In genomic region chr11:92861641-92862040, GRCh38 we compare ENCODE assay signal across 21 cellular contexts.
DNase-seq lines count a peak whose midpoint lies in the region; ATAC-seq and TF ChIP-seq lines count a peak whose summit lies in the region.
"Had no signal": no experiment of that assay in that cellular context is flagged by ENCODE, and none has a peak within 500 bp of the region (broad histone marks: within the 10 kb centered on the region; RNA-seq: fewer than 3 reads in every experiment).

No MANE protein-coding gene starts in this region.

- no peaks in the 10 kb centered on the region for H3F3A ChIP-seq in Loucy (ENCODE audit: low read depth)

- H3K36me3 ChIP-seq in Loucy (ENCODE audit: insufficient read depth, low read length), result no peaks in the 10 kb centered on the region
- no peaks in the 10 kb centered on the region for H3K36me3 ChIP-seq in prostate gland
- H3K36me3 ChIP-seq: adrenal gland had no signal

- no peaks in the 10 kb centered on the region for H3K9me2 ChIP-seq in Loucy (replicated peaks; ENCODE audit: low read depth, low read length)

- H3K4me1 ChIP-seq in Loucy (ENCODE audit: insufficient read depth, low read length, poor library complexity, severe bottlenecking) (no peaks in the 10 kb centered on the region), prostate gland (replicated peaks) (no peaks in the 10 kb centered on the region)
- H3K4me1 ChIP-seq: adrenal gland, parathyroid adenoma, testis had no signal

- H3K4me1 Mint-ChIP-seq in chondrocyte (ENCODE audit: low read depth), result peaks cover 52% of the 10 kb centered on the region
- H3K4me1 Mint-ChIP-seq in neural crest cell, result peaks cover 24% of the 10 kb centered on the region
- H3K4me1 Mint-ChIP-seq: activated CD4-positive, alpha-beta memory T cell treated with anti-CD3 and anti-CD28 coated beads, Interleukin-2, amount 10 ng/mL, durations not matched to agents 7 days and 5 days; CD4-positive, alpha-beta memory T cell; naive B cell; stimulated activated naive B cell treated with anti-CD40 and anti-IgM and Interleukin-4, amounts not matched to agents 10 μg/mL and 1 μg/mL and 100 μg/mL, for 72 hours had no signal

- H3K36me3 Mint-ChIP-seq in chondrocyte (ENCODE audit: low read depth) (no peaks in the 10 kb centered on the region), neural crest cell (ENCODE audit: low read depth) (peaks cover 3% of the 10 kb centered on the region)
- H3K36me3 Mint-ChIP-seq: CD4-positive, alpha-beta memory T cell; naive B cell; stimulated activated naive B cell treated with anti-CD40 and anti-IgM and Interleukin-4, amounts not matched to agents 10 μg/mL and 1 μg/mL and 100 μg/mL, for 72 hours had no signal

- H3K27ac ChIP-seq in prostate gland, result no peak overlapping the region
- H3K27ac ChIP-seq: adrenal gland, parathyroid adenoma, testis had no signal

- H3K27me3 Mint-ChIP-seq in chondrocyte (ENCODE audit: low read depth) (no peaks in the 10 kb centered on the region), neural crest cell (ENCODE audit: low read depth) (no peaks in the 10 kb centered on the region)
- H3K27me3 Mint-ChIP-seq: naive B cell; stimulated activated naive B cell treated with anti-CD40 and anti-IgM and Interleukin-4, amounts not matched to agents 10 μg/mL and 1 μg/mL and 100 μg/mL, for 72 hours had no signal

- H3K4me2 ChIP-seq in Loucy (ENCODE audit: low read depth, low read length, poor library complexity, severe bottlenecking), result no peak overlapping the region

- H3K9me3 ChIP-seq in Loucy (ENCODE audit: insufficient read depth, low read depth, low read length), result no peaks in the 10 kb centered on the region
- H3K9me3 ChIP-seq in prostate gland, result no peaks in the 10 kb centered on the region
- H3K9me3 ChIP-seq: adrenal gland, testis had no signal

- no peak for ATAC-seq in GM18867 (IDR thresholded peaks at IDR 0.05; ENCODE audit: unreplicated experiment)
- ATAC-seq: stimulated activated naive B cell treated with anti-CD40 and anti-IgM and Interleukin-4, amounts not matched to agents 10 μg/mL and 1 μg/mL and 100 μg/mL, for 72 hours had no signal

- intact Hi-C loops in prostate gland (cut with DNase I), result no loop called here

- no peak for TF ChIP-seq POLR2A in prostate gland (IDR thresholded peaks at IDR 0.05)

- no peak overlapping the region for H3K9ac ChIP-seq in Loucy (ENCODE audit: low read depth, low read length, poor library complexity, severe bottlenecking)
- H3K9ac ChIP-seq: parathyroid adenoma had no signal

- H3K4me3 Mint-ChIP-seq in chondrocyte (ENCODE audit: unreplicated experiment) (no peak overlapping the region), neural crest cell (no peak overlapping the region)
- H3K4me3 Mint-ChIP-seq: activated CD4-positive, alpha-beta memory T cell treated with anti-CD3 and anti-CD28 coated beads, Interleukin-2, amount 10 ng/mL, durations not matched to agents 7 days and 5 days; CD4-positive, alpha-beta memory T cell; naive B cell; stimulated activated naive B cell treated with anti-CD40 and anti-IgM and Interleukin-4, amounts not matched to agents 10 μg/mL and 1 μg/mL and 100 μg/mL, for 72 hours had no signal

- peak; percentile 98 for DNase-seq in DMS79 treated with DMSO at 0.1 percent for 48 hours (lab: John Stamatoyannopoulos, UW)
- no peak for DNase-seq in chondrocyte (ENCODE audit: low spot score)
- DNase-seq in neural crest cell (ENCODE audit: low read depth, low spot score), result no peak
- no peak for DNase-seq in NCI-H82 (lab: John Stamatoyannopoulos, UW)
- DNase-seq in NAMALWA (ENCODE audit: low spot score), result no peak
- no peak for DNase-seq in prostate gland (ENCODE audit: low spot score)
- DNase-seq: activated CD4-positive, alpha-beta memory T cell treated with anti-CD3 and anti-CD28 coated beads, Interleukin-2, amount 10 ng/mL, durations not matched to agents 7 days and 5 days; activated gamma-delta T cell treated with Interleukin-2 at 50 U/mL for 16 hours; adrenal gland; CD4-positive, alpha-beta memory T cell; DND-41; kidney; naive B cell; NCI-H1417 treated with DMSO at 0.1 percent for 48 hours; NK-92 treated with Interleukin-12 subunit alpha and Interleukin-12 subunit beta, amount 100 ng/mL, for 24 hours; stimulated activated naive B cell treated with anti-CD40 and anti-IgM and Interleukin-4, amounts not matched to agents 10 μg/mL and 1 μg/mL and 100 μg/mL, for 72 hours; T1000; testis had no signal

- TF ChIP-seq CTCF in Loucy (conservative IDR thresholded peaks at IDR 0.05; ENCODE audit: low read length) (peak; percentile 54), chondrocyte (IDR thresholded peaks at IDR 0.05) (peak; percentile 75), neural crest cell (conservative IDR thresholded peaks at IDR 0.05) (peak; percentile 25), prostate gland (IDR thresholded peaks at IDR 0.05) (no peak)

- no peak overlapping the region for H2AFZ ChIP-seq in Loucy (ENCODE audit: low read length)
- H2AFZ ChIP-seq: parathyroid adenoma had no signal

- H3K27ac Mint-ChIP-seq in chondrocyte (ENCODE audit: unreplicated experiment), result no peak overlapping the region
- H3K27ac Mint-ChIP-seq in neural crest cell (ENCODE audit: unreplicated experiment), result no peak overlapping the region
- H3K27ac Mint-ChIP-seq: activated CD4-positive, alpha-beta memory T cell treated with anti-CD3 and anti-CD28 coated beads, Interleukin-2, amount 10 ng/mL, durations not matched to agents 7 days and 5 days; CD4-positive, alpha-beta memory T cell; naive B cell; stimulated activated naive B cell treated with anti-CD40 and anti-IgM and Interleukin-4, amounts not matched to agents 10 μg/mL and 1 μg/mL and 100 μg/mL, for 72 hours had no signal

- no peaks in the 10 kb centered on the region for H3K79me2 ChIP-seq in Loucy (ENCODE audit: insufficient read depth, low read length)
- H3K79me2 ChIP-seq: parathyroid adenoma had no signal

- H3K4me3 ChIP-seq in Loucy (ENCODE audit: low read length, poor library complexity, severe bottlenecking) (no peak overlapping the region), prostate gland (no peak overlapping the region)
- H3K4me3 ChIP-seq: adrenal gland, testis had no signal

- H3K27me3 ChIP-seq in Loucy (ENCODE audit: insufficient read depth, low read length, poor library complexity, severe bottlenecking), result no peaks in the 10 kb centered on the region
- H3K27me3 ChIP-seq in prostate gland (replicated peaks; ENCODE audit: insufficient read depth), result no peaks in the 10 kb centered on the region
- H3K27me3 ChIP-seq: adrenal gland, testis had no signal

- H4K20me1 ChIP-seq in Loucy (ENCODE audit: insufficient read depth, low read length, poor library complexity, severe bottlenecking), result no peaks in the 10 kb centered on the region

- H3K9me3 Mint-ChIP-seq in chondrocyte (ENCODE audit: low read depth) (no peaks in the 10 kb centered on the region), neural crest cell (no peaks in the 10 kb centered on the region)
- H3K9me3 Mint-ChIP-seq: activated CD4-positive, alpha-beta memory T cell treated with anti-CD3 and anti-CD28 coated beads, Interleukin-2, amount 10 ng/mL, durations not matched to agents 7 days and 5 days; naive B cell; stimulated activated naive B cell treated with anti-CD40 and anti-IgM and Interleukin-4, amounts not matched to agents 10 μg/mL and 1 μg/mL and 100 μg/mL, for 72 hours had no signal

- 43% methylated on average over 3 of the region's 3 CpGs for WGBS in prostate gland

Comparison
In these comparisons a context has a peak if more than half of its experiments do, and no peak if none do; other contexts are left out.
1. CTCF ChIP-seq: peak in Loucy (single experiment), chondrocyte (single experiment) and neural crest cell (single experiment); none in prostate gland (0 of 4).